7 cellular contexts compared by ENCODE assay signal in genomic region chr6:27545271-27546046, GRCh38.
A peak's percentile ranks its signal among the peaks of the same experiment; 100 is the strongest.
DNase-seq lines count a peak whose midpoint lies in the region; ATAC-seq and TF ChIP-seq lines count a peak whose summit lies in the region.

No MANE protein-coding gene starts in this region.

- CTCF ChIA-PET in mammary epithelial cell (lab: Charles Lee; ENCODE audit: low non-redundant PET): no interaction called here

- no peaks in the 10 kb centered on the region for H3K79me2 ChIP-seq in mammary epithelial cell (ENCODE audit: insufficient read depth, low read length)

- dilution Hi-C loops in mammary epithelial cell (cut with HindIII; ENCODE audit: low sequenced_read_pairs): no loop called here

- H3K4me1 ChIP-seq in mammary epithelial cell (ENCODE audit: insufficient read depth, low read length): peaks cover 6% of the 10 kb centered on the region

- H3K9ac ChIP-seq in mammary epithelial cell (ENCODE audit: insufficient read depth, low read length): peak overlapping the region; percentile 52

- H3K27ac Mint-ChIP-seq in osteocyte (ENCODE audit: unreplicated experiment): no peak overlapping the region

- H3K9me3 Mint-ChIP-seq in osteocyte (ENCODE audit: unreplicated experiment): peaks cover 10% of the 10 kb centered on the region

- no peaks in the 10 kb centered on the region for H3K36me3 ChIP-seq in mammary epithelial cell (ENCODE audit: insufficient read depth, low read length)

- ATAC-seq in GM19351 (IDR thresholded peaks at IDR 0.05; ENCODE audit: unreplicated experiment) (peak; percentile 63), HG02571 (IDR thresholded peaks at IDR 0.05; ENCODE audit: unreplicated experiment) (no peak), GM18873 (IDR thresholded peaks at IDR 0.05; ENCODE audit: low FRiP score, unreplicated experiment) (no peak)

- H4K20me1 ChIP-seq in mammary epithelial cell (ENCODE audit: insufficient read depth, low read length): no peaks in the 10 kb centered on the region

- peaks cover 24% of the 10 kb centered on the region for H3K4me1 Mint-ChIP-seq in osteocyte (ENCODE audit: unreplicated experiment)

- peak overlapping the region; percentile 76 for H3K4me2 ChIP-seq in mammary epithelial cell (ENCODE audit: insufficient read depth, low read depth, low read length)

- BruUV-seq in mammary epithelial cell (replicated peaks; lab: Mats Ljungman, UMichigan): TSS peak; percentile 100

- H3K9me3 ChIP-seq in mammary epithelial cell (replicated peaks; ENCODE audit: insufficient read depth, low read length): no peaks in the 10 kb centered on the region

- in situ Hi-C loops in mammary epithelial cell (cut with MboI; ENCODE audit: low sequenced_read_pairs in 2 of 2): no loop called here

- H2AFZ ChIP-seq in mammary epithelial cell (ENCODE audit: low read depth, low read length): peak overlapping the region; percentile 83

- H3K4me3 Mint-ChIP-seq in osteocyte (ENCODE audit: unreplicated experiment): peak overlapping the region; percentile 65

- peak overlapping the region; percentile 51 to 60 (median 56) for H3K4me3 ChIP-seq in mammary epithelial cell (replicated peaks in 1 of 3; ENCODE audit: insufficient read depth in 1 of 3, low read depth in 2 of 3, low read length in 3 of 3)

- no peaks in the 10 kb centered on the region for H3K36me3 Mint-ChIP-seq in osteocyte (ENCODE audit: unreplicated experiment)

- intact Hi-C loops in mammary epithelial cell (cut with micrococcal nuclease): loop anchor here (2.0 to 5.0 kb wide), 5 partner anchors 27 to 127 kb away; no protein-coding TSS in a partner anchor

- TF ChIP-seq CTCF in mammary epithelial cell (conservative IDR thresholded peaks at IDR 0.05 in 1 of 2, IDR thresholded peaks at IDR 0.05 in 1 of 2; ENCODE audit: extremely low read depth in 1 of 2, insufficient read depth in 1 of 2, low read depth in 1 of 2, low read length in 2 of 2): no peak
- no peak for TF ChIP-seq CTCF in osteocyte (IDR thresholded peaks at IDR 0.05)

- peaks cover 80% of the 10 kb centered on the region for H3K27me3 Mint-ChIP-seq in osteocyte (ENCODE audit: unreplicated experiment)

- no peaks in the 10 kb centered on the region for H3K27me3 ChIP-seq in mammary epithelial cell (ENCODE audit: insufficient read depth, low read length)

- DNase-seq in M059J (ENCODE audit: low read depth): peak; percentile 80
- peak; percentile 93 for DNase-seq in mammary epithelial cell
- no peak for DNase-seq in osteocyte (ENCODE audit: extremely low spot score, unreplicated experiment)
- no peak for DNase-seq in NCI-H128 (lab: John Stamatoyannopoulos, UW; ENCODE audit: unreplicated experiment)

- H3K27ac ChIP-seq in mammary epithelial cell (ENCODE audit: insufficient read depth, low read depth, low read length): peak overlapping the region; percentile 61

- 2% methylated on average over 29 of the region's 32 CpGs for WGBS in mammary epithelial cell (ENCODE audit: low coverage, missing lambda C conversion rate)

Comparison
In these comparisons a context has a peak if more than half of its experiments do, and no peak if none do; other contexts are left out.
1. DNase-seq: peak in M059J (single experiment) and mammary epithelial cell (single experiment); none in osteocyte (single experiment) and NCI-H128 (single experiment).